21 cellular contexts compared by ENCODE assay signal in genomic region chr4:105634402-105634801, GRCh38.
DNase-seq lines count a peak whose midpoint lies in the region; ATAC-seq and TF ChIP-seq lines count a peak whose summit lies in the region.
"Had no signal": no experiment of that assay in that cellular context is flagged by ENCODE, and none has a peak within 500 bp of the region (broad histone marks: within the 10 kb centered on the region; RNA-seq: fewer than 3 reads in every experiment).

No MANE protein-coding gene starts in this region.

- peak; percentile 49 for DNase-seq in foreskin melanocyte
- no peak for DNase-seq in stimulated activated CD4-positive, alpha-beta T cell treated with anti-CD3 and anti-CD28 coated beads, Interleukin-4, amount 100 ng/mL, for 4 hours
- DNase-seq in activated CD8-positive, alpha-beta memory T cell treated with anti-CD3 and anti-CD28 coated beads, Interleukin-2, amount 50 U/mL, for 48 hours: no peak
- no peak for DNase-seq in activated effector memory CD4-positive, alpha-beta T cell treated with anti-CD3 and anti-CD28 coated beads, Interleukin-2, amount 50 U/mL, for 16 hours
- no peak for DNase-seq in natural killer cell treated with Interleukin-12 subunit alpha and Interleukin-12 subunit beta and Interleukin-15 and Interleukin-18, amount 100 ng/mL, for 72 hours (ENCODE audit: low spot score)
- DNase-seq: activated CD4-positive, CD25-positive, alpha-beta regulatory T cell treated with anti-CD3 and anti-CD28 coated beads, Interleukin-2, amount 50 U/mL, for 72 hours; activated naive CD8-positive, alpha-beta T cell treated with anti-CD3 and anti-CD28 coated beads, Interleukin-2, amount 10 ng/mL, durations not matched to agents 7 days and 5 days; activated T-cell treated with anti-CD3 and anti-CD28 coated beads, Interleukin-2, amount 50 U/mL, for 72 hours; colonic mucosa; DMS153; GOT3; NCI-H1436 treated with DMSO at 0.1 percent for 48 hours; NCI-H2171; NCI-H82; Peyer's patch; small intestine; stimulated activated CD4-positive, alpha-beta T cell treated with anti-CD3 and anti-CD28 coated beads, Interleukin-4, amount 100 ng/mL, for 1 hour; uterus had no signal

- H3K27ac Mint-ChIP-seq in natural killer cell treated with Interleukin-12 subunit alpha and Interleukin-12 subunit beta and Interleukin-15 and Interleukin-18, amount 100 ng/mL, for 72 hours: no peak overlapping the region
- H3K27ac Mint-ChIP-seq: activated naive CD8-positive, alpha-beta T cell treated with anti-CD3 and anti-CD28 coated beads, Interleukin-2, amount 10 ng/mL, durations not matched to agents 7 days and 5 days; activated T-cell treated with anti-CD3 and anti-CD28 coated beads, Interleukin-2, amount 50 U/mL, for 72 hours had no signal

- ATAC-seq in GM18867 (IDR thresholded peaks at IDR 0.05; ENCODE audit: unreplicated experiment) (peak; percentile 23), HG03442 (IDR thresholded peaks at IDR 0.05; ENCODE audit: unreplicated experiment) (peak; percentile 25)
- ATAC-seq in natural killer cell treated with Interleukin-12 subunit alpha and Interleukin-12 subunit beta and Interleukin-15 and Interleukin-18, amount 100 ng/mL, for 72 hours: no peak
- ATAC-seq: activated T-cell treated with anti-CD3 and anti-CD28 coated beads, Interleukin-2, amount 50 U/mL, for 72 hours had no signal

- no peak for TF ChIP-seq CTCF in 22Rv1 (IDR thresholded peaks at IDR 0.05)

- no peaks in the 10 kb centered on the region for H3K36me3 Mint-ChIP-seq in natural killer cell treated with Interleukin-12 subunit alpha and Interleukin-12 subunit beta and Interleukin-15 and Interleukin-18, amount 100 ng/mL, for 72 hours
- H3K36me3 Mint-ChIP-seq: activated naive CD8-positive, alpha-beta T cell treated with anti-CD3 and anti-CD28 coated beads, Interleukin-2, amount 10 ng/mL, durations not matched to agents 7 days and 5 days had no signal

- peak overlapping the region; percentile 83 for H3K27ac ChIP-seq in 22Rv1
- H3K27ac ChIP-seq: colonic mucosa, Peyer's patch, uterus had no signal

- no peaks in the 10 kb centered on the region for H3K4me1 Mint-ChIP-seq in natural killer cell treated with Interleukin-12 subunit alpha and Interleukin-12 subunit beta and Interleukin-15 and Interleukin-18, amount 100 ng/mL, for 72 hours (ENCODE audit: low read depth in 2 of 2)

- H3K27me3 Mint-ChIP-seq in natural killer cell treated with Interleukin-12 subunit alpha and Interleukin-12 subunit beta and Interleukin-15 and Interleukin-18, amount 100 ng/mL, for 72 hours: peaks cover 0 to 12% of the 10 kb centered on the region in 2 donors

- H3K4me3 Mint-ChIP-seq in natural killer cell treated with Interleukin-12 subunit alpha and Interleukin-12 subunit beta and Interleukin-15 and Interleukin-18, amount 100 ng/mL, for 72 hours: no peak overlapping the region
- H3K4me3 Mint-ChIP-seq: activated naive CD8-positive, alpha-beta T cell treated with anti-CD3 and anti-CD28 coated beads, Interleukin-2, amount 10 ng/mL, durations not matched to agents 7 days and 5 days; activated T-cell treated with anti-CD3 and anti-CD28 coated beads, Interleukin-2, amount 50 U/mL, for 72 hours had no signal

- no peaks in the 10 kb centered on the region for H3K9me3 Mint-ChIP-seq in natural killer cell treated with Interleukin-12 subunit alpha and Interleukin-12 subunit beta and Interleukin-15 and Interleukin-18, amount 100 ng/mL, for 72 hours
- H3K9me3 Mint-ChIP-seq: activated naive CD8-positive, alpha-beta T cell treated with anti-CD3 and anti-CD28 coated beads, Interleukin-2, amount 10 ng/mL, durations not matched to agents 7 days and 5 days; activated T-cell treated with anti-CD3 and anti-CD28 coated beads, Interleukin-2, amount 50 U/mL, for 72 hours had no signal

Comparison
In these comparisons a context has a peak if more than half of its experiments do, and no peak if none do; other contexts are left out.
1. ATAC-seq: peak in GM18867 (single experiment) and HG03442 (single experiment); none in natural killer cell treated with Interleukin-12 subunit alpha and Interleukin-12 subunit beta and Interleukin-15 and Interleukin-18, amount 100 ng/mL, for 72 hours (0 of 2).